7 cellular contexts compared by ENCODE assay signal in genomic region chr19:56120371-56121179, GRCh38. TPM values are rescaled to one million over a fixed set of nuclear protein-coding genes. Genes with fewer than 3 reads are reported as not detected.
A peak's percentile ranks its signal among the peaks of the same experiment; 100 is the strongest.
DNase-seq lines count a peak whose midpoint lies in the region; ATAC-seq, FAIRE-seq and TF ChIP-seq lines count a peak whose summit lies in the region.

No MANE protein-coding gene starts in this region.

- in situ Hi-C loops in GM13977 (cut with MboI; ENCODE audit: low pct_unique_long_range_greater_than_20kb, low sequenced_read_pairs, unreplicated experiment), result no loop called here
- in situ Hi-C loops in HepG2 (cut with HindIII; ENCODE audit: extremely low pct_ligation_motif_present, low pct_unique_long_range_greater_than_20kb), result no loop called here

- no peaks in the 10 kb centered on the region; a peak in 1 of 5 replicates for H3K27me3 ChIP-seq in HepG2 (ENCODE audit: control insufficient read depth in 1 of 2, insufficient read depth in 2 of 2, low read length in 2 of 2)

- peaks cover 53% of the 10 kb centered on the region for H3K4me1 ChIP-seq in HepG2 (ENCODE audit: insufficient read depth, low read length)

- H2AFZ ChIP-seq in HepG2 (ENCODE audit: low read length), result no peak overlapping the region

- peak; percentile 95 for DNase-seq in GM13977 (ENCODE audit: low spot score)
- DNase-seq in NCI-H2196 treated with DMSO at 0.1 percent for 48 hours (lab: John Stamatoyannopoulos, UW; ENCODE audit: unreplicated experiment), result peak; percentile 75
- DNase-seq in activated CD4-positive, alpha-beta T cell treated with anti-CD3 and anti-CD28 coated beads for 24 hours (ENCODE audit: low read depth in 2 of 2), result peak; percentile 64 to 77
- peak; percentile 86 for DNase-seq in HepG2 (ENCODE audit: low spot score)
- peak; percentile 84 for DNase-seq in stimulated activated CD4-positive, alpha-beta T cell treated with anti-CD3 and anti-CD28 coated beads, Interleukin-4, amount 100 ng/mL, for 1 hour

- POLR2A ChIA-PET in HepG2 (lab: Yijun Ruan, JAX), result interaction anchor here (0.6 to 3.7 kb wide), 11 partner anchors 9 to 466 kb away, joined by 3 to 113 read pairs (median 7); partner anchors contain the start of genes U2AF2, ZNF444, ZNF583 and ZSCAN5A

- H3K27ac ChIP-seq in cingulate gyrus (ENCODE audit: low read depth, low read length) (peak overlapping the region; percentile 73), HepG2 (ENCODE audit: extremely low read length, insufficient read depth, low read length) (peak overlapping the region; percentile 99)

- peak; percentile 14 to 79 for TF ChIP-seq POLR2A in HepG2 (IDR thresholded peaks at IDR 0.05; ENCODE audit: insufficient read depth in 1 of 2, low read depth in 2 of 2, low read length in 2 of 2)

- intact Hi-C loops in HepG2 (cut with micrococcal nuclease; ENCODE audit: unreplicated experiment), result loop anchor here (1.0 to 5.0 kb wide), 3 partner anchors 10 to 197 kb away; partner anchors contain the start of gene ZNF444

- peaks cover 43% of the 10 kb centered on the region for H3K79me2 ChIP-seq in HepG2 (ENCODE audit: insufficient read depth, low read length)

- peaks cover 6 to 14% of the 10 kb centered on the region in 2 experiments for H3K36me3 ChIP-seq in HepG2 (replicated peaks in 1 of 2; ENCODE audit: control insufficient read depth in 1 of 2, insufficient read depth in 2 of 2, low read length in 2 of 2)

- peak; percentile 37 for ATAC-seq in HG02798 (IDR thresholded peaks at IDR 0.05; ENCODE audit: poor library complexity, unreplicated experiment)
- ATAC-seq in HepG2, result peak; percentile 70

- no peaks in the 10 kb centered on the region for H3K9me3 ChIP-seq in HepG2 (ENCODE audit: low read length)

- FAIRE-seq in HepG2 (lab: Jason Lieb, UNC), result peak; percentile 61

- 0% methylated on average over 8 of the region's 99 CpGs for WGBS in HepG2 (ENCODE audit: low lambda C conversion rate)

- peak overlapping the region; percentile 95 for H3K4me2 ChIP-seq in HepG2 (ENCODE audit: low read depth, low read length)

- no TSS peak for BruUV-seq in HepG2 (replicated peaks; lab: Mats Ljungman, UMichigan)

- CTCF ChIA-PET in HepG2 (lab: Yijun Ruan, JAX; ENCODE audit: low intra/inter-chr PET ratio, low total read pairs), result interaction anchor here (1.5 kb wide), 1 partner anchor 15 kb away, joined by 4 read pairs; no protein-coding TSS in a partner anchor

- TF ChIP-seq CTCF in GM13977 (IDR thresholded peaks at IDR 0.05; ENCODE audit: extremely low read depth, insufficient read depth, missing control alignments) (no peak), HepG2 (CRISPR knock-in tag; IDR thresholded peaks at IDR 0.05) (peak; percentile 65)

- H4K20me1 ChIP-seq in HepG2 (ENCODE audit: insufficient read depth, low read length), result peaks cover 41% of the 10 kb centered on the region

- TF ChIP-seq RAD21 in HepG2 (CRISPR knock-in tag; IDR thresholded peaks at IDR 0.05), result peak; percentile 71

- peak overlapping the region; percentile 91 for H3K9ac ChIP-seq in HepG2 (ENCODE audit: insufficient read depth, low read depth, low read length)

- H3K4me3 ChIP-seq in HepG2 (replicated peaks in 1 of 3; ENCODE audit: insufficient read depth in 1 of 3, low read depth in 2 of 3, low read length in 3 of 3), result peak overlapping the region; percentile 69 to 90 (median 83)

- TF ChIP-seq EP300 in HepG2 (IDR thresholded peaks at IDR 0.05; ENCODE audit: low read depth in 2 of 2, low read length in 2 of 2), result 0 out of 4 replicates have a peak, but pooled peaks of 1 of the 2 experiments have one; percentile 17
- no peak for TF ChIP-seq EP300 in HepG2 (CRISPR knock-in tag; IDR thresholded peaks at IDR 0.05; ENCODE audit: borderline replicate concordance)

TF ChIP-seq in HepG2, 621 proteins besides CTCF, POLR2A, EP300 and RAD21 (continues in another document):
- TF ChIP-seq ZNF562 (CRISPR knock-in tag; IDR thresholded peaks at IDR 0.05; ENCODE audit: borderline replicate concordance) (no peak), RFX1 (IDR thresholded peaks at IDR 0.05) (no peak), SP1 (IDR thresholded peaks at IDR 0.05) (no peak), SP1 (CRISPR knock-in tag; IDR thresholded peaks at IDR 0.05) (peak; percentile 71), CBFB (CRISPR knock-in tag; IDR thresholded peaks at IDR 0.05) (peak; percentile 82), ZNF264 (CRISPR knock-in tag; IDR thresholded peaks at IDR 0.05) (no peak), ZNF354B (CRISPR knock-in tag; IDR thresholded peaks at IDR 0.05) (no peak), ZNF558 (CRISPR knock-in tag; IDR thresholded peaks at IDR 0.05; ENCODE audit: borderline replicate concordance) (0 out of 2 replicates have a peak, but pooled peaks have one; percentile 71)

RNA-seq across cellular contexts. Expression of gene ZNF787, which starts 0.5 kb away (rescaled TPM):
- 35.6 and 42.8 TPM in 2 replicates for total RNA-seq in HepG2 (2016; rRNA removed; fragmentation: Illumina TruSeq; extraction: Trizol)
- total RNA-seq in HepG2 (2016; cell fraction: cytosol; rRNA removed; fragmentation: Illumina TruSeq; extraction: Trizol; ENCODE audit: low read depth), result 29.0 and 33.1 TPM in 2 replicates
- 34.7 and 46.1 TPM in 2 replicates for total RNA-seq in HepG2 (2016; cell fraction: insoluble cytoplasmic fraction; rRNA removed; fragmentation: Illumina TruSeq; extraction: Trizol)
- total RNA-seq in HepG2 (2016; cell fraction: membrane; rRNA removed; fragmentation: Illumina TruSeq; extraction: Trizol), result 62.2 and 73.5 TPM in 2 replicates
- 17.6 and 21.2 TPM in 2 replicates for total RNA-seq in HepG2 (2016; cell fraction: nucleus; rRNA removed; fragmentation: Illumina TruSeq; extraction: Trizol)
- polyA plus RNA-seq in HepG2 (2011; rRNA removed), result 15.1 and 23.1 TPM in 2 replicates
- polyA plus RNA-seq in HepG2 (2011; cell fraction: cytosol; rRNA removed), result 9.6 and 21.1 TPM in 2 replicates
- 24.0 and 30.1 TPM in 2 replicates for polyA plus RNA-seq in HepG2 (2011; cell fraction: nucleus; rRNA removed)
- 20.1 and 21.2 TPM in 2 replicates for polyA plus RNA-seq in HepG2 (2012)
- 34.6 and 40.9 TPM in 2 replicates for polyA plus RNA-seq in HepG2 (2016; cell fraction: cytosol; fragmentation: Illumina TruSeq; extraction: Trizol; ENCODE audit: low read depth)
- polyA plus RNA-seq in HepG2 (2016; cell fraction: insoluble cytoplasmic fraction; fragmentation: Illumina TruSeq; extraction: Trizol; ENCODE audit: low read depth), result 47.2 and 47.3 TPM in 2 replicates
- 55.5 and 74.3 TPM in 2 replicates for polyA plus RNA-seq in HepG2 (2016; cell fraction: membrane; fragmentation: Illumina TruSeq; extraction: Trizol; ENCODE audit: low read depth)
- 38.1 and 41.9 TPM in 2 replicates for polyA plus RNA-seq in HepG2 (2016; cell fraction: nucleus; fragmentation: Illumina TruSeq; extraction: Trizol; ENCODE audit: insufficient read depth, low read depth)
- 11.1 and 37.8 TPM in 2 replicates for polyA minus RNA-seq in HepG2 (2011; rRNA and poly(A)+ RNA removed; ENCODE audit: low replicate concordance)
- 24.6 and 29.7 TPM in 2 replicates for polyA minus RNA-seq in HepG2 (2011; cell fraction: cytosol; rRNA and poly(A)+ RNA removed)
- 9.8 and 11.8 TPM in 2 replicates for polyA minus RNA-seq in HepG2 (2011; cell fraction: nucleus; rRNA and poly(A)+ RNA removed)

RNA-seq across cellular contexts. Expression of gene ZNF444, which starts 20.5 kb away (rescaled TPM):
- total RNA-seq in HepG2 (2016; rRNA removed; fragmentation: Illumina TruSeq; extraction: Trizol), result 24.4 and 30.3 TPM in 2 replicates
- total RNA-seq in HepG2 (2016; cell fraction: cytosol; rRNA removed; fragmentation: Illumina TruSeq; extraction: Trizol; ENCODE audit: low read depth), result 8.7 and 10.7 TPM in 2 replicates
- 24.3 and 28.9 TPM in 2 replicates for total RNA-seq in HepG2 (2016; cell fraction: insoluble cytoplasmic fraction; rRNA removed; fragmentation: Illumina TruSeq; extraction: Trizol)
- total RNA-seq in HepG2 (2016; cell fraction: membrane; rRNA removed; fragmentation: Illumina TruSeq; extraction: Trizol), result 18.5 and 19.0 TPM in 2 replicates
- 16.6 and 20.8 TPM in 2 replicates for total RNA-seq in HepG2 (2016; cell fraction: nucleus; rRNA removed; fragmentation: Illumina TruSeq; extraction: Trizol)
- 27.4 and 34.2 TPM in 2 replicates for polyA plus RNA-seq in HepG2 (2011; rRNA removed)
- 26.3 and 39.4 TPM in 2 replicates for polyA plus RNA-seq in HepG2 (2011; cell fraction: cytosol; rRNA removed)
- 141 and 147 TPM in 2 replicates for polyA plus RNA-seq in HepG2 (2011; cell fraction: nucleus; rRNA removed)
- 31.4 and 36.8 TPM in 2 replicates for polyA plus RNA-seq in HepG2 (2012)
- polyA plus RNA-seq in HepG2 (2016; cell fraction: cytosol; fragmentation: Illumina TruSeq; extraction: Trizol; ENCODE audit: low read depth), result 9.9 and 10.2 TPM in 2 replicates
- 35.6 and 37.8 TPM in 2 replicates for polyA plus RNA-seq in HepG2 (2016; cell fraction: insoluble cytoplasmic fraction; fragmentation: Illumina TruSeq; extraction: Trizol; ENCODE audit: low read depth)
- polyA plus RNA-seq in HepG2 (2016; cell fraction: membrane; fragmentation: Illumina TruSeq; extraction: Trizol; ENCODE audit: low read depth), result 15.1 and 15.7 TPM in 2 replicates
- 59.4 and 67.1 TPM in 2 replicates for polyA plus RNA-seq in HepG2 (2016; cell fraction: nucleus; fragmentation: Illumina TruSeq; extraction: Trizol; ENCODE audit: insufficient read depth, low read depth)
- polyA minus RNA-seq in HepG2 (2011; rRNA and poly(A)+ RNA removed; ENCODE audit: low replicate concordance), result 7.0 and 28.3 TPM in 2 replicates
- polyA minus RNA-seq in HepG2 (2011; cell fraction: cytosol; rRNA and poly(A)+ RNA removed), result 15.8 and 20.3 TPM in 2 replicates
- 11.1 and 17.4 TPM in 2 replicates for polyA minus RNA-seq in HepG2 (2011; cell fraction: nucleus; rRNA and poly(A)+ RNA removed)

RNA-seq across cellular contexts. Expression of gene GALP, which starts 55.2 kb away (rescaled TPM):
- not detected in 2 replicates for total RNA-seq in HepG2 (2016; rRNA removed; fragmentation: Illumina TruSeq; extraction: Trizol)
- total RNA-seq in HepG2 (2016; cell fraction: cytosol; rRNA removed; fragmentation: Illumina TruSeq; extraction: Trizol; ENCODE audit: low read depth), result not detected in 2 replicates
- not detected in 2 replicates for total RNA-seq in HepG2 (2016; cell fraction: insoluble cytoplasmic fraction; rRNA removed; fragmentation: Illumina TruSeq; extraction: Trizol)
- not detected in 2 replicates for total RNA-seq in HepG2 (2016; cell fraction: membrane; rRNA removed; fragmentation: Illumina TruSeq; extraction: Trizol)
- not detected in 2 replicates for total RNA-seq in HepG2 (2016; cell fraction: nucleus; rRNA removed; fragmentation: Illumina TruSeq; extraction: Trizol)
- not detected in 2 replicates for polyA plus RNA-seq in HepG2 (2011; rRNA removed)
- not detected in 2 replicates for polyA plus RNA-seq in HepG2 (2011; cell fraction: cytosol; rRNA removed)
- not detected in 2 replicates for polyA plus RNA-seq in HepG2 (2011; cell fraction: nucleus; rRNA removed)
- not detected in 2 replicates for polyA plus RNA-seq in HepG2 (2012)
- not detected in 2 replicates for polyA plus RNA-seq in HepG2 (2016; cell fraction: cytosol; fragmentation: Illumina TruSeq; extraction: Trizol; ENCODE audit: low read depth)
- polyA plus RNA-seq in HepG2 (2016; cell fraction: insoluble cytoplasmic fraction; fragmentation: Illumina TruSeq; extraction: Trizol; ENCODE audit: low read depth), result not detected in 2 replicates
- not detected in 2 replicates for polyA plus RNA-seq in HepG2 (2016; cell fraction: membrane; fragmentation: Illumina TruSeq; extraction: Trizol; ENCODE audit: low read depth)
- not detected in 2 replicates for polyA plus RNA-seq in HepG2 (2016; cell fraction: nucleus; fragmentation: Illumina TruSeq; extraction: Trizol; ENCODE audit: insufficient read depth, low read depth)
- polyA minus RNA-seq in HepG2 (2011; rRNA and poly(A)+ RNA removed; ENCODE audit: low replicate concordance), result not detected in 2 replicates
- not detected in 2 replicates for polyA minus RNA-seq in HepG2 (2011; cell fraction: cytosol; rRNA and poly(A)+ RNA removed)
- polyA minus RNA-seq in HepG2 (2011; cell fraction: nucleus; rRNA and poly(A)+ RNA removed), result not detected in 2 replicates

Comparison
In these comparisons a context has a peak if more than half of its experiments do, and no peak if none do; other contexts are left out.
1. Peak in every context shown above with its lines: DNase-seq, ATAC-seq, H3K4me3 ChIP-seq and H3K27ac ChIP-seq.